20 cellular contexts compared by ENCODE assay signal in the genomic region with DNA sequence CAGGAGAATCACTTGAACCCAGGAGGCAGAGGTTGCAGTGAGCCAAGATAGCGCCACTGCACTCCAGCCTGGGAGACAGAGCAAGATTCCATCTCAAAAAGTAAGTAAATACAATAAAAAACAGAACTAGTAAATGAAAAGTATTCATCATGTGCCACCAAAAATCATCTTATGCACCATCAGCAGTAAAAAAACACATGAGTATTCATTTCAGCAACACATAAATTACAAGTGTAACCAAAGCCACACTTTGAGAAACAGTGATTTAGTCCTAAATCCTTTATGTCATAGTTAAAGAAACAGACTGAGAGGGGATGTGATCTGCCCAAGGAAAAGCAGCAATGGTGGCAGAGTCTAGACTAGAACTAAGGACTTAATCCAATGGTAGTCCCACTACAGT. TPM values are rescaled to one million over a fixed set of nuclear protein-coding genes. Genes with fewer than 3 reads are reported as not detected.
DNase-seq lines count a peak whose midpoint lies in the region; ATAC-seq, FAIRE-seq and TF ChIP-seq lines count a peak whose summit lies in the region.
"Had no signal": no experiment of that assay in that cellular context is flagged by ENCODE, and none has a peak within 500 bp of the region (broad histone marks: within the 10 kb centered on the region; RNA-seq: fewer than 3 reads in every experiment).

No MANE protein-coding gene starts in this region.

- TF ChIP-seq RAD21 in A549 (conservative IDR thresholded peaks at IDR 0.05 in 1 of 2, IDR thresholded peaks at IDR 0.05 in 1 of 2) (no peak), K562 (CRISPR knock-in tag; conservative IDR thresholded peaks at IDR 0.05 in 1 of 2, IDR thresholded peaks at IDR 0.05 in 1 of 2) (no peak)

- H3K27me3 ChIP-seq in K562 (ENCODE audit: control insufficient read depth in 2 of 2, insufficient read depth in 2 of 2, low read length in 2 of 2) (no peaks in the 10 kb centered on the region), mesenchymal stem cell (ENCODE audit: control insufficient read depth in 1 of 2, insufficient read depth in 1 of 2, low read length in 2 of 2) (no peaks in the 10 kb centered on the region)
- H3K27me3 ChIP-seq: BE2C had no signal

- no TSS peak for BruUV-seq in K562 (replicated peaks; lab: Mats Ljungman, UMichigan)

- no peak overlapping the region for H2AK5ac ChIP-seq in mesenchymal stem cell (ENCODE audit: low read length, severe bottlenecking)

- peaks cover 70% of the 10 kb centered on the region for H3K36me3 Mint-ChIP-seq in stimulated activated effector memory CD8-positive, alpha-beta T cell treated with anti-CD3 and anti-CD28 coated beads, Interleukin-12 subunit alpha, Interleukin-12 subunit beta, amount 100 ng/mL, for 72 hours

- H3K9ac ChIP-seq in K562 (ENCODE audit: insufficient read depth in 1 of 2, low read depth in 2 of 2, low read length in 2 of 2) (no peak overlapping the region), mesenchymal stem cell (ENCODE audit: low read length) (no peak overlapping the region)
- H3K9ac ChIP-seq: GM23248 had no signal

- peak overlapping the region; percentile 18 for H3K27ac Mint-ChIP-seq in stimulated activated effector memory CD8-positive, alpha-beta T cell treated with anti-CD3 and anti-CD28 coated beads, Interleukin-12 subunit alpha, Interleukin-12 subunit beta, amount 100 ng/mL, for 72 hours
- H3K27ac Mint-ChIP-seq: CD4-positive, alpha-beta memory T cell had no signal

- peaks cover 34% of the 10 kb centered on the region for H3K4me1 Mint-ChIP-seq in stimulated activated effector memory CD8-positive, alpha-beta T cell treated with anti-CD3 and anti-CD28 coated beads, Interleukin-12 subunit alpha, Interleukin-12 subunit beta, amount 100 ng/mL, for 72 hours

- ATAC-seq in A549 = no peak
- ATAC-seq in K562 = no peak
- peak; percentile 62 for ATAC-seq in stimulated activated effector memory CD8-positive, alpha-beta T cell treated with anti-CD3 and anti-CD28 coated beads, Interleukin-12 subunit alpha, Interleukin-12 subunit beta, amount 100 ng/mL, for 72 hours
- ATAC-seq: HCT116 had no signal

- no peaks in the 10 kb centered on the region for H3K79me2 ChIP-seq in K562 (ENCODE audit: control insufficient read depth, insufficient read depth, low read length)

- no peaks in the 10 kb centered on the region for H4K20me1 ChIP-seq in K562 (replicated peaks; ENCODE audit: control insufficient read depth, insufficient read depth, low read length)

- no peak for TF ChIP-seq EP300 in A549 (IDR thresholded peaks at IDR 0.05)
- no peak for TF ChIP-seq EP300 in K562 (IDR thresholded peaks at IDR 0.05; ENCODE audit: low read length)

- no peak overlapping the region for H2BK15ac ChIP-seq in mesenchymal stem cell (ENCODE audit: low read depth, poor library complexity, severe bottlenecking)

- WGBS in A549 (ENCODE audit: missing lambda C conversion rate) = 91% methylated on average over 1 of the region's 1 CpG
- 86% methylated on average over 1 of the region's 1 CpG for WGBS in K562 (ENCODE audit: insufficient coverage, low coverage, missing lambda C conversion rate)
- no CpG with 5 or more reads among the region's 1 CpG for WGBS in mesenchymal stem cell

- no peak overlapping the region for H2BK12ac ChIP-seq in mesenchymal stem cell (ENCODE audit: low read length in 2 of 2)

- TF ChIP-seq CTCF in A549 (IDR thresholded peaks at IDR 0.05) (no peak), K562 (IDR thresholded peaks at IDR 0.05 in 2 of 3, conservative IDR thresholded peaks at IDR 0.05 in 1 of 3; ENCODE audit: insufficient read depth in 2 of 3, low read depth in 1 of 3, low read length in 3 of 3) (no peak), foreskin fibroblast (IDR thresholded peaks at IDR 0.05; ENCODE audit: low read depth, low read length) (no peak)

- no peaks in the 10 kb centered on the region for H3K9me3 Mint-ChIP-seq in stimulated activated effector memory CD8-positive, alpha-beta T cell treated with anti-CD3 and anti-CD28 coated beads, Interleukin-12 subunit alpha, Interleukin-12 subunit beta, amount 100 ng/mL, for 72 hours
- H3K9me3 Mint-ChIP-seq: CD4-positive, alpha-beta memory T cell had no signal

- H3K79me1 ChIP-seq in mesenchymal stem cell (replicated peaks; ENCODE audit: low read length, poor library complexity, severe bottlenecking) = peaks cover 5% of the 10 kb centered on the region

- no peak overlapping the region for H3K4me3 Mint-ChIP-seq in stimulated activated effector memory CD8-positive, alpha-beta T cell treated with anti-CD3 and anti-CD28 coated beads, Interleukin-12 subunit alpha, Interleukin-12 subunit beta, amount 100 ng/mL, for 72 hours
- H3K4me3 Mint-ChIP-seq: CD4-positive, alpha-beta memory T cell had no signal

- H3K9me3 ChIP-seq in A549 (no peaks in the 10 kb centered on the region), K562 (replicated peaks; ENCODE audit: control insufficient read depth, insufficient read depth, low read depth, low read length) (no peaks in the 10 kb centered on the region), mesenchymal stem cell (ENCODE audit: control insufficient read depth, low read length) (no peaks in the 10 kb centered on the region)
- H3K9me3 ChIP-seq: BE2C had no signal

- H3K4ac ChIP-seq in mesenchymal stem cell (ENCODE audit: low read depth in 1 of 2, low read length in 2 of 2) = no peak overlapping the region

- no peak overlapping the region for H3K4me2 ChIP-seq in A549
- H3K4me2 ChIP-seq in K562 (ENCODE audit: insufficient read depth, low read length) = no peak overlapping the region
- no peak overlapping the region for H3K4me2 ChIP-seq in mesenchymal stem cell (ENCODE audit: low read length, poor library complexity, severe bottlenecking)

- H3K4me3 ChIP-seq in A549 = no peak overlapping the region
- no peak overlapping the region for H3K4me3 ChIP-seq in K562
- H3K4me3 ChIP-seq in mesenchymal stem cell (ENCODE audit: insufficient read depth in 1 of 2, low read depth in 1 of 2, low read length in 2 of 2) = no peak overlapping the region
- H3K4me3 ChIP-seq in foreskin fibroblast (ENCODE audit: low read depth in 1 of 2, low read length in 2 of 2) = no peak overlapping the region
- H3K4me3 ChIP-seq: GM23248 had no signal

- DNase-seq in A549 (ENCODE audit: low read depth in 1 of 2, low spot score in 1 of 2) = no peak
- no peak for DNase-seq in K562 (ENCODE audit: extremely low read depth in 1 of 4, low spot score in 3 of 4)
- no peak for DNase-seq in mesenchymal stem cell
- DNase-seq in stimulated activated effector memory CD8-positive, alpha-beta T cell treated with anti-CD3 and anti-CD28 coated beads, Interleukin-12 subunit alpha, Interleukin-12 subunit beta, amount 100 ng/mL, for 72 hours (ENCODE audit: low spot score in 2 of 2) = no peak
- no peak for DNase-seq in foreskin fibroblast
- DNase-seq in NCI-H345 treated with DMSO at 0.1 percent for 48 hours (lab: John Stamatoyannopoulos, UW; ENCODE audit: unreplicated experiment) = no peak
- DNase-seq in DMS114 treated with DMSO at 0.1 percent for 48 hours (lab: John Stamatoyannopoulos, UW; ENCODE audit: unreplicated experiment) = no peak
- DNase-seq: 8988T; BE2C; CD4-positive, alpha-beta memory T cell; DMS53; GF-D8; GM23248; KBM-7 had no signal

- intact Hi-C loops in K562 (cut with micrococcal nuclease) = no loop called here

- CTCF ChIA-PET in A549 (lab: Yijun Ruan, JAX) = interaction anchor here (0.6 to 2.1 kb wide), 4 partner anchors 13 to 37 kb away, joined by 3 to 8 read pairs (median 4); no protein-coding TSS in a partner anchor
- CTCF ChIA-PET in K562 (lab: Yijun Ruan, JAX; ENCODE audit: low intra/inter-chr PET ratio) = no interaction called here

- H3K4me1 ChIP-seq in A549 (peaks cover 27% of the 10 kb centered on the region), K562 (replicated peaks in 1 of 2; ENCODE audit: control insufficient read depth in 2 of 2, insufficient read depth in 2 of 2, low read length in 2 of 2) (peaks cover 0 to 10% of the 10 kb centered on the region in 2 experiments; a peak in 2 of 5 replicates), mesenchymal stem cell (ENCODE audit: control insufficient read depth, insufficient read depth, low read depth, low read length) (peaks cover 8% of the 10 kb centered on the region)
- H3K4me1 ChIP-seq: BE2C had no signal

- H3K14ac ChIP-seq in mesenchymal stem cell (ENCODE audit: low read length in 2 of 2) = no peak overlapping the region

- TF ChIP-seq POLR2A in A549 (IDR thresholded peaks at IDR 0.05; ENCODE audit: low read length) (no peak), K562 (conservative IDR thresholded peaks at IDR 0.05) (no peak)

- no peaks in the 10 kb centered on the region for H3K9me1 ChIP-seq in K562 (ENCODE audit: control insufficient read depth, insufficient read depth, low read length)

- FAIRE-seq in A549 (lab: Jason Lieb, UNC) (no peak), K562 (lab: Jason Lieb, UNC) (no peak)
- FAIRE-seq: D721Med, GM19239, H54 had no signal

- POLR2A ChIA-PET in A549 (lab: Yijun Ruan, JAX) (no interaction called here), K562 (lab: Yijun Ruan, JAX) (interaction anchor here (3.4 kb wide), 1 partner anchor 13 kb away, joined by 19 read pairs; a partner anchor contains a TSS)

- H3K36me3 ChIP-seq in K562 (ENCODE audit: control insufficient read depth, insufficient read depth, low read length) = no peaks in the 10 kb centered on the region
- peaks cover 11 to 59% of the 10 kb centered on the region in 2 experiments for H3K36me3 ChIP-seq in mesenchymal stem cell (ENCODE audit: control insufficient read depth in 1 of 2, insufficient read depth in 2 of 2, low read depth in 1 of 2, low read length in 2 of 2)
- H3K36me3 ChIP-seq: BE2C had no signal

- in situ Hi-C loops in K562 (cut with MboI) = no loop called here

- H2AFZ ChIP-seq in K562 (ENCODE audit: low read depth, low read length) (no peak overlapping the region), mesenchymal stem cell (ENCODE audit: low read depth, low read length) (no peak overlapping the region)
- H2AFZ ChIP-seq: GM23248 had no signal

- H3K27ac ChIP-seq in A549 (no peak overlapping the region), K562 (ENCODE audit: extremely low read depth, low read depth, low read length) (no peak overlapping the region), mesenchymal stem cell (ENCODE audit: low read length, poor library complexity, severe bottlenecking) (peak overlapping the region; percentile 66)
- H3K27ac ChIP-seq: C4-2B, GM23248, HL-60 had no signal

- H3K23ac ChIP-seq in mesenchymal stem cell (ENCODE audit: low read length in 2 of 2) = no peak overlapping the region

- H4K8ac ChIP-seq in mesenchymal stem cell (ENCODE audit: low read length) = no peak overlapping the region

- no peak overlapping the region for H3K18ac ChIP-seq in mesenchymal stem cell (ENCODE audit: low read depth in 1 of 2, low read length in 2 of 2)

- H2BK120ac ChIP-seq in mesenchymal stem cell (ENCODE audit: low read depth, low read length) = no peak overlapping the region

- H4K91ac ChIP-seq in mesenchymal stem cell (ENCODE audit: low read length) = no peak overlapping the region

- no peak overlapping the region for H2BK5ac ChIP-seq in mesenchymal stem cell (ENCODE audit: low read depth, low read length, poor library complexity, severe bottlenecking)

RNA-seq across cellular contexts. Expression of a gene that starts 13.0 kb away (rescaled TPM):
- polyA plus RNA-seq in A549 (2011; rRNA removed) (7.2 and 7.5 TPM in 2 replicates), A549 (2017; fragmentation: RNase III; extraction: RNeasy Plus Mini Kit Qiagen cat#74134 plus additional on column Dnase treatment) (5.2 to 5.9 TPM (median 5.9 TPM) in 3 replicates), K562 (2011; rRNA removed) (2.6 and 3.1 TPM in 2 replicates), K562 (2014; fragmentation: Illumina TruSeq; extraction: Trizol) (1.4 and 1.6 TPM in 2 replicates), K562 (2014; fragmentation: Nextera tagmentation; extraction: Ambion mirVana) (1 to 10 TPM; 1.0 to 1.9 TPM), K562 (2014; rRNA removed) (1.8 and 2.4 TPM in 2 replicates)
- 2.1 and 2.3 TPM in 2 replicates for polyA plus RNA-seq in A549 (2012; cell fraction: cytosol; rRNA removed)
- 2.0 and 3.5 TPM in 2 replicates for polyA plus RNA-seq in A549 (2012; cell fraction: nucleus; rRNA removed)
- polyA minus RNA-seq in A549 (2011; rRNA and poly(A)+ RNA removed) = 16.4 and 17.8 TPM in 2 replicates
- total RNA-seq in K562 (2011; cell fraction: chromatin; rRNA removed; ENCODE audit: low replicate concordance) = 8.4 and 10.3 TPM in 2 replicates
- total RNA-seq in K562 (2011; cell fraction: nucleolus; rRNA removed) = 4.1 and 4.8 TPM in 2 replicates
- 9.6 and 13.8 TPM in 2 replicates for total RNA-seq in K562 (2011; cell fraction: nucleoplasm; rRNA removed)
- total RNA-seq in K562 (2014; rRNA removed) (2.2 TPM in 2 replicates), K562 (2014; rRNA removed; fragmentation: Illumina TruSeq; extraction: Trizol) (2.2 and 3.2 TPM in 2 replicates), K562 (2015; rRNA removed; fragmentation: Illumina TruSeq; extraction: Trizol) (2.9 and 3.5 TPM in 2 replicates), K562 (2021) (3.8 and 4.7 TPM in 2 replicates)
- polyA plus RNA-seq in K562 (2011; cell fraction: cytosol; rRNA removed) = 1.3 and 1.8 TPM in 2 replicates
- 5.6 and 5.7 TPM in 2 replicates for polyA plus RNA-seq in K562 (2011; cell fraction: nucleus; rRNA removed)
- 1.8 and 2.8 TPM in 2 replicates for polyA plus RNA-seq in K562 (2012)
- polyA minus RNA-seq in K562 (2011; rRNA and poly(A)+ RNA removed) = 5.3 and 6.9 TPM in 2 replicates
- 2.7 and 3.2 TPM in 2 replicates for polyA minus RNA-seq in K562 (2011; cell fraction: cytosol; rRNA and poly(A)+ RNA removed)
- 3.9 and 6.3 TPM in 2 replicates for polyA minus RNA-seq in K562 (2011; cell fraction: nucleus; rRNA and poly(A)+ RNA removed)
- polyA plus RNA-seq in mesenchymal stem cell (2013, experiment 1 of 2) = 7.9 TPM
- 8.2 TPM for polyA plus RNA-seq in mesenchymal stem cell (2013, experiment 2 of 2)

RNA-seq across cellular contexts. Expression of a gene that starts 13.4 kb away (rescaled TPM):
- polyA plus RNA-seq in A549 (2011; rRNA removed) (37.8 and 44.0 TPM in 2 replicates), A549 (2017; fragmentation: RNase III; extraction: RNeasy Plus Mini Kit Qiagen cat#74134 plus additional on column Dnase treatment) (38.6 to 48.8 TPM (median 40.6 TPM) in 3 replicates), K562 (2011; rRNA removed) (26.9 and 32.7 TPM in 2 replicates), K562 (2014; fragmentation: Illumina TruSeq; extraction: Trizol) (36.9 and 40.2 TPM in 2 replicates), K562 (2014; fragmentation: Nextera tagmentation; extraction: Ambion mirVana) (10 to 100 TPM; 40.0 to 44.1 TPM), K562 (2014; rRNA removed) (26.3 and 27.3 TPM in 2 replicates)
- 16.6 and 17.7 TPM in 2 replicates for polyA plus RNA-seq in A549 (2012; cell fraction: cytosol; rRNA removed)
- polyA plus RNA-seq in A549 (2012; cell fraction: nucleus; rRNA removed) = 3.8 and 6.5 TPM in 2 replicates
- 9.4 and 12.8 TPM in 2 replicates for polyA minus RNA-seq in A549 (2011; rRNA and poly(A)+ RNA removed)
- total RNA-seq in K562 (2011; cell fraction: chromatin; rRNA removed; ENCODE audit: low replicate concordance) = 5.6 and 11.9 TPM in 2 replicates
- 3.3 and 3.7 TPM in 2 replicates for total RNA-seq in K562 (2011; cell fraction: nucleolus; rRNA removed)
- total RNA-seq in K562 (2011; cell fraction: nucleoplasm; rRNA removed) = 8.4 and 14.1 TPM in 2 replicates
- total RNA-seq in K562 (2014; rRNA removed) (22.0 and 32.7 TPM in 2 replicates), K562 (2014; rRNA removed; fragmentation: Illumina TruSeq; extraction: Trizol) (26.2 and 28.2 TPM in 2 replicates), K562 (2015; rRNA removed; fragmentation: Illumina TruSeq; extraction: Trizol) (26.0 and 26.5 TPM in 2 replicates), K562 (2021) (17.5 and 18.9 TPM in 2 replicates)
- 9.0 and 16.7 TPM in 2 replicates for polyA plus RNA-seq in K562 (2011; cell fraction: cytosol; rRNA removed)
- 7.8 and 12.3 TPM in 2 replicates for polyA plus RNA-seq in K562 (2011; cell fraction: nucleus; rRNA removed)
- polyA plus RNA-seq in K562 (2012) = 24.3 and 54.4 TPM in 2 replicates
- 18.1 and 18.9 TPM in 2 replicates for polyA minus RNA-seq in K562 (2011; rRNA and poly(A)+ RNA removed)
- polyA minus RNA-seq in K562 (2011; cell fraction: cytosol; rRNA and poly(A)+ RNA removed) = 5.5 and 9.6 TPM in 2 replicates
- 2.6 and 5.8 TPM in 2 replicates for polyA minus RNA-seq in K562 (2011; cell fraction: nucleus; rRNA and poly(A)+ RNA removed)
- 17.2 TPM for polyA plus RNA-seq in mesenchymal stem cell (2013, experiment 1 of 2)
- polyA plus RNA-seq in mesenchymal stem cell (2013, experiment 2 of 2) = 14.6 TPM
